In genomic region chr4:151801547-151802516, GRCh38 we compare ENCODE assay signal across 8 cellular contexts. TPM values are rescaled to one million over a fixed set of nuclear protein-coding genes. Genes with fewer than 3 reads are reported as not detected.
DNase-seq lines count a peak whose midpoint lies in the region; ATAC-seq and TF ChIP-seq lines count a peak whose summit lies in the region.

No MANE protein-coding gene starts in this region.

- no peaks in the 10 kb centered on the region for H3K4me1 ChIP-seq in prostate gland (replicated peaks)

- 61% methylated on average over 15 of the region's 15 CpGs for WGBS in prostate gland

- TF ChIP-seq CTCF in prostate gland (IDR thresholded peaks at IDR 0.05): peak; percentile 18 to 52 (median 38)

- intact Hi-C loops in prostate gland (cut with DNase I): no loop called here

- no peak overlapping the region for H3K27ac ChIP-seq in prostate gland

- DNase-seq in AML-193 (lab: John Stamatoyannopoulos, UW) (peak; percentile 33 to 40), NCI-H2227 (lab: John Stamatoyannopoulos, UW; ENCODE audit: unreplicated experiment) (peak; percentile 14), erythroblast (lab: John Stamatoyannopoulos, UW) (peak; percentile 50 to 70), prostate gland (ENCODE audit: low spot score) (peak; percentile 5), NCI-H524 (lab: John Stamatoyannopoulos, UW) (no peak)
- DNase-seq in activated CD8-positive, alpha-beta memory T cell treated with anti-CD3 and anti-CD28 coated beads for 24 hours: peak; percentile 79

- H3K4me3 ChIP-seq in prostate gland: no peak overlapping the region

- H3K27me3 ChIP-seq in prostate gland (replicated peaks; ENCODE audit: insufficient read depth): no peaks in the 10 kb centered on the region

- no peak for TF ChIP-seq POLR2A in erythroblast (IDR thresholded peaks at IDR 0.05; ENCODE audit: low read length)
- no peak for TF ChIP-seq POLR2A in prostate gland (IDR thresholded peaks at IDR 0.05)

- no peaks in the 10 kb centered on the region for H3K9me3 ChIP-seq in prostate gland

- ATAC-seq in GM18861 (IDR thresholded peaks at IDR 0.05; ENCODE audit: unreplicated experiment) (peak; percentile 57), GM21576 (IDR thresholded peaks at IDR 0.05; ENCODE audit: unreplicated experiment) (no peak)

- H3K36me3 ChIP-seq in prostate gland: no peaks in the 10 kb centered on the region

RNA-seq across cellular contexts. Expression of gene GATB, which starts 41.0 kb away (rescaled TPM):
- 10 to 100 TPM; 15.8 to 38.7 TPM for total RNA-seq in prostate gland

Comparison
In these comparisons a context has a peak if more than half of its experiments do, and no peak if none do; other contexts are left out.
1. DNase-seq: peak in AML-193 (2 of 2), NCI-H2227 (single experiment), activated CD8-positive, alpha-beta memory T cell treated with anti-CD3 and anti-CD28 coated beads for 24 hours (single experiment), erythroblast (2 of 2) and prostate gland (single experiment); none in NCI-H524 (0 of 2).